Comparison of ENCODE assay signal across 8 cellular contexts in the genomic region with DNA sequence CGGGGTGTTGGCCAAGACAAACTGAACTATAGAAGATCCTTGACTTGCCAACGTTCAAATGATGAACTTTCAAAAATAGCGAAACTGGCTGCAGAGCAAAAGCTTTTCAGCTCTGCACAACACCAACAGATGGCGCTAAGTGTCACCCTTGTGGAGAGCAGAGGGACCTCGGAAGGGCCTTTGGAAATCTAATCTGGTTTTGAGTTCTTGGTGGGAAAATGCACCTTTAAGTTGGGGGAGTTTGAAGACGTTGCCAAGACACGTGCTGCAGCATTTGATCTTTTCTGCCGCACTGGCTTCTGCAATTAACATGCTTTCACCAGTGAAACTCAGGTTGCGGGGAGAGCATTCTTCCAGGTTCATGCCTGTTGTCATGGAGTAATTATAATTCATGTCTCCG. TPM values are rescaled to one million over a fixed set of nuclear protein-coding genes. Genes with fewer than 3 reads are reported as not detected.
A peak's percentile ranks its signal among the peaks of the same experiment; 100 is the strongest.
DNase-seq lines count a peak whose midpoint lies in the region; ATAC-seq, FAIRE-seq and TF ChIP-seq lines count a peak whose summit lies in the region.

No MANE protein-coding gene starts in this region.

- H3K9me3 Mint-ChIP-seq in CD4-positive, alpha-beta T cell: no peaks in the 10 kb centered on the region

- no peaks in the 10 kb centered on the region for H3K36me3 Mint-ChIP-seq in CD4-positive, alpha-beta T cell (ENCODE audit: low read depth)

- no peaks in the 10 kb centered on the region for H3K4me1 Mint-ChIP-seq in CD4-positive, alpha-beta T cell (ENCODE audit: low read depth)

- H3K27me3 ChIP-seq in NT2/D1 (ENCODE audit: insufficient read depth, insufficient read length) (no peaks in the 10 kb centered on the region), endothelial cell of umbilical vein (ENCODE audit: control insufficient read depth in 2 of 2, insufficient read depth in 2 of 2, low read length in 2 of 2) (peaks cover 0 to 2% of the 10 kb centered on the region in 2 experiments)
- H3K27me3 ChIP-seq in CD4-positive, alpha-beta T cell (ENCODE audit: control insufficient read depth, insufficient read depth, low read length): no peaks in the 10 kb centered on the region

- DNase-seq in A549 (ENCODE audit: low read depth in 1 of 2, low spot score in 1 of 2): peak; percentile 20 to 48
- peak; percentile 42 for DNase-seq in NT2/D1 (ENCODE audit: low read depth, low spot score)
- DNase-seq in endothelial cell of umbilical vein (ENCODE audit: low read depth, low spot score): peak; percentile 15
- peak; percentile 16 for DNase-seq in stimulated activated naive CD8-positive, alpha-beta T cell treated with anti-CD3 and anti-CD28 coated beads, Interleukin-15, Interleukin-2, amounts not matched to agents 100 U/mL and 50 U/mL, for 24 hours
- DNase-seq in CD4-positive, alpha-beta T cell: no peak

- FAIRE-seq in A549 (lab: Jason Lieb, UNC) (no peak), endothelial cell of umbilical vein (lab: Jason Lieb, UNC) (peak; percentile 54)

- BruUV-seq in endothelial cell of umbilical vein (replicated peaks; lab: Mats Ljungman, UMichigan): no TSS peak

- H3K4me3 Mint-ChIP-seq in CD4-positive, alpha-beta T cell: no peak overlapping the region

- H3K4me3 ChIP-seq in A549: no peak overlapping the region
- no peak overlapping the region for H3K4me3 ChIP-seq in GM12875 (ENCODE audit: low read depth, low read length)
- no peak overlapping the region for H3K4me3 ChIP-seq in NT2/D1 (ENCODE audit: insufficient read length, low read depth)
- no peak overlapping the region for H3K4me3 ChIP-seq in endothelial cell of umbilical vein (replicated peaks in 1 of 3; ENCODE audit: insufficient read depth in 1 of 3, low read depth in 1 of 3, low read length in 3 of 3)

- H3K4me2 ChIP-seq in A549: no peak overlapping the region
- H3K4me2 ChIP-seq in endothelial cell of umbilical vein (ENCODE audit: insufficient read depth, low read length): no peak overlapping the region

- dilution Hi-C loops in endothelial cell of umbilical vein (cut with MboI; ENCODE audit: extremely low pct_ligation_motif_present, low sequenced_read_pairs): no loop called here

- peak in 1 of 2 experiments; percentile 29; a peak in 2 of 5 replicates for TF ChIP-seq RAD21 in A549 (conservative IDR thresholded peaks at IDR 0.05 in 1 of 2, IDR thresholded peaks at IDR 0.05 in 1 of 2)

- no peak overlapping the region for H3K9ac ChIP-seq in NT2/D1 (ENCODE audit: insufficient read length, low read depth)
- no peak overlapping the region for H3K9ac ChIP-seq in endothelial cell of umbilical vein (replicated peaks; ENCODE audit: extremely low read depth, insufficient read depth, low read length)

- no peak for TF ChIP-seq EP300 in A549 (IDR thresholded peaks at IDR 0.05)

- H3K27ac ChIP-seq in A549: no peak overlapping the region
- H3K27ac ChIP-seq in endothelial cell of umbilical vein (ENCODE audit: insufficient read depth, low read depth, low read length): no peak overlapping the region
- H3K27ac ChIP-seq in CD4-positive, alpha-beta T cell (ENCODE audit: low read depth, low read length): no peak overlapping the region

- peak; percentile 30; the same call in 2 of the 3 replicates for TF ChIP-seq CTCF in A549 (IDR thresholded peaks at IDR 0.05)
- peak; percentile 72 for TF ChIP-seq CTCF in GM12875 (IDR thresholded peaks at IDR 0.05; ENCODE audit: borderline replicate concordance, insufficient read depth, low read depth, low read length)
- TF ChIP-seq CTCF in endothelial cell of umbilical vein (IDR thresholded peaks at IDR 0.05; ENCODE audit: extremely low read depth in 1 of 2, insufficient read depth in 1 of 2, low read depth in 1 of 2, low read length in 2 of 2): peak; percentile 57 to 64
- TF ChIP-seq CTCF in CD4-positive, alpha-beta T cell (IDR thresholded peaks at IDR 0.05): no peak

- H3K27ac Mint-ChIP-seq in CD4-positive, alpha-beta T cell: no peak overlapping the region

- CTCF ChIA-PET in A549 (lab: Yijun Ruan, JAX): no interaction called here
- CTCF ChIA-PET in endothelial cell of umbilical vein (lab: Charles Lee): interaction anchor here (1.1 to 2.4 kb wide), 6 partner anchors 13 to 603 kb away, joined by 3 to 9 read pairs (median 6); no protein-coding TSS in a partner anchor
- CTCF ChIA-PET in CD4-positive, alpha-beta T cell (lab: Charles Lee): no interaction called here

- intact Hi-C loops in endothelial cell of umbilical vein (cut with micrococcal nuclease): no loop called here
- intact Hi-C loops in CD4-positive, alpha-beta T cell (cut with DNase I, micrococcal nuclease): no loop called here

- no peaks in the 10 kb centered on the region for H3K9me1 ChIP-seq in endothelial cell of umbilical vein (replicated peaks; ENCODE audit: control insufficient read depth, extremely low read depth, insufficient read depth, low read length)

- H3K27me3 Mint-ChIP-seq in CD4-positive, alpha-beta T cell: peaks cover 13% of the 10 kb centered on the region

- no peak for TF ChIP-seq POLR2A in A549 (IDR thresholded peaks at IDR 0.05; ENCODE audit: low read length)
- TF ChIP-seq POLR2A in endothelial cell of umbilical vein (IDR thresholded peaks at IDR 0.05; ENCODE audit: low read depth, low read length): no peak

- H2AFZ ChIP-seq in endothelial cell of umbilical vein (ENCODE audit: low read depth, low read length): no peak overlapping the region

- H3K9me3 ChIP-seq in A549 (no peaks in the 10 kb centered on the region), NT2/D1 (ENCODE audit: insufficient read depth, low read length) (no peaks in the 10 kb centered on the region), endothelial cell of umbilical vein (replicated peaks; ENCODE audit: control insufficient read depth, insufficient read depth, low read length) (no peaks in the 10 kb centered on the region)
- no peaks in the 10 kb centered on the region for H3K9me3 ChIP-seq in CD4-positive, alpha-beta T cell (ENCODE audit: control insufficient read depth, low read length)

- H3K4me1 ChIP-seq in A549 (no peaks in the 10 kb centered on the region), NT2/D1 (ENCODE audit: insufficient read depth, insufficient read length) (peaks cover 2% of the 10 kb centered on the region), endothelial cell of umbilical vein (ENCODE audit: control insufficient read depth, extremely low read depth, insufficient read depth, low read length) (no peaks in the 10 kb centered on the region)

- ATAC-seq in A549 (peak in 1 of 2 experiments; percentile 80; a peak in 4 of 6 replicates), GM21360 (IDR thresholded peaks at IDR 0.05; ENCODE audit: unreplicated experiment) (no peak), HG03520 (IDR thresholded peaks at IDR 0.05; ENCODE audit: unreplicated experiment) (no peak)
- ATAC-seq in stimulated activated naive CD8-positive, alpha-beta T cell treated with anti-CD3 and anti-CD28 coated beads, Interleukin-15, Interleukin-2, amounts not matched to agents 100 U/mL and 50 U/mL, for 24 hours: no peak
- no peak for ATAC-seq in CD4-positive, alpha-beta T cell (ENCODE audit: poor library complexity)

- POLR2A ChIA-PET in A549 (lab: Yijun Ruan, JAX): no interaction called here
- POLR2A ChIA-PET in endothelial cell of umbilical vein (lab: Charles Lee): no interaction called here
- POLR2A ChIA-PET in CD4-positive, alpha-beta T cell (lab: Charles Lee): no interaction called here

- no peaks in the 10 kb centered on the region for H3K79me2 ChIP-seq in endothelial cell of umbilical vein (ENCODE audit: control insufficient read depth, insufficient read depth, low read length)

- WGBS in A549 (ENCODE audit: missing lambda C conversion rate): 23% methylated on average over 10 of the region's 10 CpGs

- H4K20me1 ChIP-seq in endothelial cell of umbilical vein (replicated peaks; ENCODE audit: control insufficient read depth, extremely low read depth, insufficient read depth, low read length): no peaks in the 10 kb centered on the region

- H3K36me3 ChIP-seq in NT2/D1 (ENCODE audit: insufficient read depth, insufficient read length, low read length) (no peaks in the 10 kb centered on the region), endothelial cell of umbilical vein (ENCODE audit: control insufficient read depth in 2 of 2, extremely low read depth in 1 of 2, insufficient read depth in 2 of 2, low read length in 2 of 2) (no peaks in the 10 kb centered on the region)

TF ChIP-seq in A549, 52 proteins besides CTCF, POLR2A, EP300 and RAD21 (continues in another document):
- TF ChIP-seq FOSL2 (IDR thresholded peaks at IDR 0.05): no peak
- TF ChIP-seq FOSL2 (CRISPR knock-in tag; IDR thresholded peaks at IDR 0.05): no peak
- TF ChIP-seq NR3C1 (IDR thresholded peaks at IDR 0.05): no peak
- no peak for TF ChIP-seq TFCP2L1 (CRISPR knock-in tag; IDR thresholded peaks at IDR 0.05)

TF ChIP-seq in endothelial cell of umbilical vein, 7 proteins besides CTCF, POLR2A, EP300 and RAD21 (continues in another document):
- TF ChIP-seq EZH2 (IDR thresholded peaks at IDR 0.05; ENCODE audit: borderline replicate concordance, low read depth, low read length, severe bottlenecking): no peak
- TF ChIP-seq GATA2 (IDR thresholded peaks at IDR 0.05; ENCODE audit: insufficient read depth, insufficient read length, low read depth, low read length): no peak
- TF ChIP-seq JUN (IDR thresholded peaks at IDR 0.05; ENCODE audit: borderline replicate concordance, insufficient read depth, insufficient read length, low read depth): no peak
- TF ChIP-seq FOS (IDR thresholded peaks at IDR 0.05; ENCODE audit: borderline replicate concordance, insufficient read depth, low read length): no peak
- no peak for TF ChIP-seq MYC (IDR thresholded peaks at IDR 0.05; ENCODE audit: low read depth, low read length)
- TF ChIP-seq, protein P1, sequence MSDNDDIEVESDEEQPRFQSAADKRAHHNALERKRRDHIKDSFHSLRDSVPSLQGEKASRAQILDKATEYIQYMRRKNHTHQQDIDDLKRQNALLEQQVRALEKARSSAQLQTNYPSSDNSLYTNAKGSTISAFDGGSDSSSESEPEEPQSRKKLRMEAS (IDR thresholded peaks at IDR 0.05; ENCODE audit: insufficient read depth, insufficient read length): no peak

RNA-seq across cellular contexts. Expression of a gene that starts 26.3 kb away (rescaled TPM):
- polyA plus RNA-seq in A549 (2011; rRNA removed) (87.1 and 112 TPM in 2 replicates), A549 (2017; fragmentation: RNase III; extraction: RNeasy Plus Mini Kit Qiagen cat#74134 plus additional on column Dnase treatment) (32.3 to 35.7 TPM (median 34.4 TPM) in 3 replicates), endothelial cell of umbilical vein (63.6 and 75.1 TPM in 2 replicates)
- 18.5 and 21.9 TPM in 2 replicates for polyA plus RNA-seq in A549 (2012; cell fraction: cytosol; rRNA removed)
- 38.9 and 58.7 TPM in 2 replicates for polyA plus RNA-seq in A549 (2012; cell fraction: nucleus; rRNA removed)
- polyA minus RNA-seq in A549 (2011; rRNA and poly(A)+ RNA removed): 100 and 124 TPM in 2 replicates
- 58.9 and 73.9 TPM in 2 replicates for total RNA-seq in endothelial cell of umbilical vein
- polyA plus RNA-seq in endothelial cell of umbilical vein (2011; cell fraction: cytosol; rRNA removed): 30.5 and 35.7 TPM in 2 replicates
- 250 and 256 TPM in 2 replicates for polyA plus RNA-seq in endothelial cell of umbilical vein (2011; cell fraction: nucleus; rRNA removed)
- polyA plus RNA-seq in endothelial cell of umbilical vein (2012): 51.9 and 53.3 TPM in 2 replicates
- 288 and 309 TPM in 2 replicates for polyA minus RNA-seq in endothelial cell of umbilical vein
- polyA minus RNA-seq in endothelial cell of umbilical vein (2011; cell fraction: cytosol; rRNA and poly(A)+ RNA removed): 28.2 TPM
- polyA minus RNA-seq in endothelial cell of umbilical vein (2011; cell fraction: nucleus; rRNA and poly(A)+ RNA removed): 148 and 236 TPM in 2 replicates
- 10 to 100 TPM; 16.9 to 17.9 TPM for total RNA-seq in CD4-positive, alpha-beta T cell

Comparison
In these comparisons a context has a peak if more than half of its experiments do, and no peak if none do; other contexts are left out.
1. DNase-seq: peak in A549 (2 of 2), NT2/D1 (single experiment), endothelial cell of umbilical vein (single experiment) and stimulated activated naive CD8-positive, alpha-beta T cell treated with anti-CD3 and anti-CD28 coated beads, Interleukin-15, Interleukin-2, amounts not matched to agents 100 U/mL and 50 U/mL, for 24 hours (single experiment); none in CD4-positive, alpha-beta T cell (0 of 10).